ENCODE assay signal across 8 cellular contexts in genomic region chr17:31559647-31560501, GRCh38.
DNase-seq lines count a peak whose midpoint lies in the region; ATAC-seq and TF ChIP-seq lines count a peak whose summit lies in the region.

No MANE protein-coding gene starts in this region.

- ATAC-seq in natural killer cell treated with Interleukin-12 subunit alpha and Interleukin-12 subunit beta and Interleukin-15 and Interleukin-18, amount 100 ng/mL, for 72 hours: no peak
- no peak for ATAC-seq in HG02759 (IDR thresholded peaks at IDR 0.05; ENCODE audit: unreplicated experiment)
- no peak for ATAC-seq in HG02884 (IDR thresholded peaks at IDR 0.05; ENCODE audit: unreplicated experiment)

- H3K4me3 ChIP-seq in AG09309 (ENCODE audit: control insufficient read depth, low read depth, low read length) (peak overlapping the region; percentile 96), MM.1S (ENCODE audit: low read length) (peak overlapping the region; percentile 47)

- H3K27me3 ChIP-seq in MM.1S (replicated peaks; ENCODE audit: insufficient read depth, low read length): no peaks in the 10 kb centered on the region

- H3K79me2 ChIP-seq in MM.1S (ENCODE audit: low read length): no peaks in the 10 kb centered on the region

- no peaks in the 10 kb centered on the region for H3K9me3 Mint-ChIP-seq in natural killer cell treated with Interleukin-12 subunit alpha and Interleukin-12 subunit beta and Interleukin-15 and Interleukin-18, amount 100 ng/mL, for 72 hours

- H3K36me3 ChIP-seq in MM.1S (replicated peaks; ENCODE audit: insufficient read depth, low read length): no peaks in the 10 kb centered on the region

- H3K9me2 ChIP-seq in MM.1S (replicated peaks; ENCODE audit: insufficient read depth, low read length): no peaks in the 10 kb centered on the region

- H3K27me3 Mint-ChIP-seq in natural killer cell treated with Interleukin-12 subunit alpha and Interleukin-12 subunit beta and Interleukin-15 and Interleukin-18, amount 100 ng/mL, for 72 hours: peaks cover 0 to 10% of the 10 kb centered on the region in 2 donors

- H3K4me3 Mint-ChIP-seq in natural killer cell treated with Interleukin-12 subunit alpha and Interleukin-12 subunit beta and Interleukin-15 and Interleukin-18, amount 100 ng/mL, for 72 hours: peak overlapping the region; percentile 63

- DNase-seq in AG09309 (ENCODE audit: low read depth) (no peak), MM.1S (no peak), epithelial cell of prostate (ENCODE audit: low read depth, low spot score) (no peak), AML-193 (lab: John Stamatoyannopoulos, UW) (no peak), posterior vena cava (ENCODE audit: low spot score) (no peak)
- DNase-seq in natural killer cell treated with Interleukin-12 subunit alpha and Interleukin-12 subunit beta and Interleukin-15 and Interleukin-18, amount 100 ng/mL, for 72 hours (ENCODE audit: low spot score): no peak

- peaks cover 0 to 6% of the 10 kb centered on the region in 2 donors for H3K4me1 Mint-ChIP-seq in natural killer cell treated with Interleukin-12 subunit alpha and Interleukin-12 subunit beta and Interleukin-15 and Interleukin-18, amount 100 ng/mL, for 72 hours (ENCODE audit: low read depth in 2 of 2)

- no peaks in the 10 kb centered on the region for H4K20me1 ChIP-seq in MM.1S (ENCODE audit: insufficient read depth, low read length)

- no peak overlapping the region for H3K9ac ChIP-seq in MM.1S (ENCODE audit: low read length)

- H3K9me3 ChIP-seq in MM.1S (replicated peaks; ENCODE audit: insufficient read depth, low read length): no peaks in the 10 kb centered on the region

- H3K4me2 ChIP-seq in MM.1S (ENCODE audit: low read depth, low read length): peak overlapping the region; percentile 68

- no peaks in the 10 kb centered on the region for H3K36me3 Mint-ChIP-seq in natural killer cell treated with Interleukin-12 subunit alpha and Interleukin-12 subunit beta and Interleukin-15 and Interleukin-18, amount 100 ng/mL, for 72 hours

- peaks cover 11% of the 10 kb centered on the region for H3F3A ChIP-seq in MM.1S (ENCODE audit: insufficient read depth, low read length)

- peak overlapping the region; percentile 80 for H2AFZ ChIP-seq in MM.1S (ENCODE audit: low read length)

- TF ChIP-seq CTCF in AG09309 (IDR thresholded peaks at IDR 0.05; ENCODE audit: control insufficient read depth, insufficient read depth, low read depth, low read length, missing control alignments) (no peak), MM.1S (IDR thresholded peaks at IDR 0.05; ENCODE audit: low read length) (no peak)

- intact Hi-C loops in posterior vena cava (cut with DNase I): loop anchor here (2.0 to 10.0 kb wide), 3 partner anchors 135 to 297 kb away; partner anchors contain the start of gene COPRS (in 1 of the 2)

- H3K27ac ChIP-seq in MM.1S (ENCODE audit: low read length): no peak overlapping the region
- H3K27ac ChIP-seq in epithelial cell of prostate: peak overlapping the region; percentile 69

- no peak overlapping the region for H3K27ac Mint-ChIP-seq in natural killer cell treated with Interleukin-12 subunit alpha and Interleukin-12 subunit beta and Interleukin-15 and Interleukin-18, amount 100 ng/mL, for 72 hours

- H3K4me1 ChIP-seq in MM.1S (ENCODE audit: low read length): peaks cover 15% of the 10 kb centered on the region
